ENCODE assay signal across 11 cellular contexts in genomic region chr2:43759195-43759594, GRCh38. TPM values are rescaled to one million over a fixed set of nuclear protein-coding genes. Genes with fewer than 3 reads are reported as not detected.
A peak's percentile ranks its signal among the peaks of the same experiment; 100 is the strongest.
DNase-seq lines count a peak whose midpoint lies in the region; ATAC-seq, FAIRE-seq and TF ChIP-seq lines count a peak whose summit lies in the region.
"Had no signal": no experiment of that assay in that cellular context is flagged by ENCODE, and none has a peak within 500 bp of the region (broad histone marks: within the 10 kb centered on the region; RNA-seq: fewer than 3 reads in every experiment).

No MANE protein-coding gene starts in this region.

- no peak overlapping the region for H3K4me3 ChIP-seq in HepG2 (replicated peaks in 1 of 3; ENCODE audit: insufficient read depth in 1 of 3, low read depth in 2 of 3, low read length in 3 of 3)
- no peak overlapping the region for H3K4me3 ChIP-seq in right lobe of liver
- H3K4me3 ChIP-seq in astrocyte of the spinal cord (ENCODE audit: low read depth, low read length), result no peak overlapping the region
- no peak overlapping the region for H3K4me3 ChIP-seq in kidney epithelial cell (ENCODE audit: low read depth, low read length)

- no peaks in the 10 kb centered on the region for H3K79me2 ChIP-seq in HepG2 (ENCODE audit: insufficient read depth, low read length)

- no peak for TF ChIP-seq POLR2A in HepG2 (IDR thresholded peaks at IDR 0.05; ENCODE audit: insufficient read depth in 1 of 2, low read depth in 2 of 2, low read length in 2 of 2)
- TF ChIP-seq POLR2A in right lobe of liver (IDR thresholded peaks at IDR 0.05), result no peak

- H3K27ac ChIP-seq in HepG2 (ENCODE audit: extremely low read length, insufficient read depth, low read length) (no peak overlapping the region), right lobe of liver (no peak overlapping the region)

- FAIRE-seq in HepG2 (lab: Jason Lieb, UNC), result no peak

- H3K9me3 ChIP-seq in HepG2 (ENCODE audit: low read length), result no peaks in the 10 kb centered on the region
- no peaks in the 10 kb centered on the region for H3K9me3 ChIP-seq in right lobe of liver

- peak; percentile 90 for ATAC-seq in HepG2
- ATAC-seq in right lobe of liver, result no peak
- no peak for ATAC-seq in activated naive CD4-positive, alpha-beta T cell treated with anti-CD3 and anti-CD28 coated beads, Interleukin-2, amount 50 U/mL, for 72 hours
- no peak for ATAC-seq in left lobe of liver
- ATAC-seq: effector memory CD8-positive, alpha-beta T cell had no signal

- intact Hi-C loops in HepG2 (cut with micrococcal nuclease; ENCODE audit: unreplicated experiment) (no loop called here), right lobe of liver (cut with DNase I) (no loop called here)

- no peaks in the 10 kb centered on the region for H3K36me3 ChIP-seq in HepG2 (replicated peaks in 1 of 2; ENCODE audit: control insufficient read depth in 1 of 2, insufficient read depth in 2 of 2, low read length in 2 of 2)
- no peaks in the 10 kb centered on the region for H3K36me3 ChIP-seq in right lobe of liver
- peaks cover under 1% of the 10 kb centered on the region for H3K36me3 ChIP-seq in kidney epithelial cell (ENCODE audit: control insufficient read depth, insufficient read depth, low read length)

- H3K4me2 ChIP-seq in HepG2 (ENCODE audit: low read depth, low read length), result no peak overlapping the region

- peak in 1 of 2 experiments; percentile 58; a peak in 2 of 4 replicates for TF ChIP-seq EP300 in HepG2 (IDR thresholded peaks at IDR 0.05; ENCODE audit: low read depth in 2 of 2, low read length in 2 of 2)
- no peak for TF ChIP-seq EP300 in HepG2 (CRISPR knock-in tag; IDR thresholded peaks at IDR 0.05; ENCODE audit: borderline replicate concordance)

- no peak overlapping the region for H3K27ac Mint-ChIP-seq in activated naive CD4-positive, alpha-beta T cell treated with anti-CD3 and anti-CD28 coated beads, Interleukin-2, amount 50 U/mL, for 72 hours
- H3K27ac Mint-ChIP-seq: B cell; effector memory CD8-positive, alpha-beta T cell had no signal

- no peaks in the 10 kb centered on the region for H3K27me3 ChIP-seq in HepG2 (ENCODE audit: control insufficient read depth in 1 of 2, insufficient read depth in 2 of 2, low read length in 2 of 2)
- no peaks in the 10 kb centered on the region for H3K27me3 ChIP-seq in right lobe of liver
- no peaks in the 10 kb centered on the region for H3K27me3 ChIP-seq in kidney epithelial cell (ENCODE audit: control insufficient read depth, insufficient read depth, low read length)

- no peaks in the 10 kb centered on the region for H4K20me1 ChIP-seq in HepG2 (ENCODE audit: insufficient read depth, low read length)

- peaks cover 14% of the 10 kb centered on the region for H3K4me1 ChIP-seq in HepG2 (ENCODE audit: insufficient read depth, low read length)
- H3K4me1 ChIP-seq in right lobe of liver, result no peaks in the 10 kb centered on the region

- in situ Hi-C loops in HepG2 (cut with HindIII; ENCODE audit: extremely low pct_ligation_motif_present, low pct_unique_long_range_greater_than_20kb) (no loop called here), astrocyte of the spinal cord (cut with HindIII; ENCODE audit: low sequenced_read_pairs) (no loop called here)

- no peak overlapping the region for H3K9ac ChIP-seq in HepG2 (ENCODE audit: insufficient read depth, low read depth, low read length)

- BruUV-seq in HepG2 (replicated peaks; lab: Mats Ljungman, UMichigan), result no TSS peak

- CTCF ChIA-PET in HepG2 (lab: Yijun Ruan, JAX; ENCODE audit: low intra/inter-chr PET ratio, low total read pairs), result no interaction called here

- no peaks in the 10 kb centered on the region for H3K9me3 Mint-ChIP-seq in activated naive CD4-positive, alpha-beta T cell treated with anti-CD3 and anti-CD28 coated beads, Interleukin-2, amount 50 U/mL, for 72 hours
- H3K9me3 Mint-ChIP-seq: effector memory CD8-positive, alpha-beta T cell had no signal

- H2AFZ ChIP-seq in HepG2 (ENCODE audit: low read length), result no peak overlapping the region

- DNase-seq in HepG2 (ENCODE audit: low spot score) (peak; percentile 80), right lobe of liver (no peak), astrocyte of the spinal cord (ENCODE audit: low read depth, low spot score) (peak; percentile 77), kidney epithelial cell (ENCODE audit: low read depth) (peak; percentile 92), inferior parietal cortex (ENCODE audit: extremely low spot score) (no peak), left lobe of liver (ENCODE audit: low spot score) (no peak), NCI-H1092 treated with DMSO at 0.1 percent for 48 hours (lab: John Stamatoyannopoulos, UW) (no peak)
- DNase-seq in activated naive CD4-positive, alpha-beta T cell treated with anti-CD3 and anti-CD28 coated beads, Interleukin-2, amount 50 U/mL, for 72 hours (ENCODE audit: low spot score in 2 of 2), result no peak
- DNase-seq: effector memory CD8-positive, alpha-beta T cell; trophoblast cell had no signal

- TF ChIP-seq CTCF in HepG2 (CRISPR knock-in tag; IDR thresholded peaks at IDR 0.05) (no peak), right lobe of liver (IDR thresholded peaks at IDR 0.05) (no peak), astrocyte of the spinal cord (IDR thresholded peaks at IDR 0.05; ENCODE audit: low read depth, low read length) (no peak), kidney epithelial cell (IDR thresholded peaks at IDR 0.05; ENCODE audit: insufficient read depth, low read length, poor library complexity, severe bottlenecking) (no peak)

- H3K36me3 Mint-ChIP-seq in activated naive CD4-positive, alpha-beta T cell treated with anti-CD3 and anti-CD28 coated beads, Interleukin-2, amount 50 U/mL, for 72 hours, result no peaks in the 10 kb centered on the region

- POLR2A ChIA-PET in HepG2 (lab: Yijun Ruan, JAX), result interaction anchor here (1.2 kb wide), 1 partner anchor 163 kb away, joined by 4 read pairs; the partner anchor contains the start of gene THADA

- TF ChIP-seq RAD21 in HepG2 (CRISPR knock-in tag; IDR thresholded peaks at IDR 0.05), result no peak

TF ChIP-seq in HepG2, 621 proteins besides CTCF, POLR2A, EP300 and RAD21 (continues in another document):
- TF ChIP-seq PHB2 (IDR thresholded peaks at IDR 0.05; ENCODE audit: partially characterized antibody) (no peak), TCF7 (IDR thresholded peaks at IDR 0.05; ENCODE audit: low read depth) (no peak), ZNF768 (CRISPR knock-in tag; IDR thresholded peaks at IDR 0.05) (no peak), RARA (CRISPR knock-in tag; IDR thresholded peaks at IDR 0.05) (peak; percentile 78), TAF1 (CRISPR knock-in tag; IDR thresholded peaks at IDR 0.05) (no peak)

RNA-seq across cellular contexts. Expression of gene DYNC2LI1, which starts 14.6 kb away (rescaled TPM):
- total RNA-seq in HepG2 (2016; rRNA removed; fragmentation: Illumina TruSeq; extraction: Trizol) (23.2 and 27.9 TPM in 2 replicates), right lobe of liver (1 to 10 TPM; 3.2 to 6.9 (median 6.2) TPM), kidney epithelial cell (21.3 and 34.5 TPM in 2 replicates), left lobe of liver (5.1 TPM)
- total RNA-seq in HepG2 (2016; cell fraction: cytosol; rRNA removed; fragmentation: Illumina TruSeq; extraction: Trizol; ENCODE audit: low read depth), result 7.3 and 9.1 TPM in 2 replicates
- total RNA-seq in HepG2 (2016; cell fraction: insoluble cytoplasmic fraction; rRNA removed; fragmentation: Illumina TruSeq; extraction: Trizol), result 23.5 and 32.2 TPM in 2 replicates
- total RNA-seq in HepG2 (2016; cell fraction: membrane; rRNA removed; fragmentation: Illumina TruSeq; extraction: Trizol), result 7.6 and 7.9 TPM in 2 replicates
- total RNA-seq in HepG2 (2016; cell fraction: nucleus; rRNA removed; fragmentation: Illumina TruSeq; extraction: Trizol), result 15.5 and 17.2 TPM in 2 replicates
- 10.2 and 16.9 TPM in 2 replicates for polyA plus RNA-seq in HepG2 (2011; rRNA removed)
- 5.3 and 8.1 TPM in 2 replicates for polyA plus RNA-seq in HepG2 (2011; cell fraction: cytosol; rRNA removed)
- polyA plus RNA-seq in HepG2 (2011; cell fraction: nucleus; rRNA removed), result 4.8 and 7.3 TPM in 2 replicates
- 10.8 and 15.5 TPM in 2 replicates for polyA plus RNA-seq in HepG2 (2012)
- 2.7 TPM in 2 replicates for polyA plus RNA-seq in HepG2 (2016; cell fraction: cytosol; fragmentation: Illumina TruSeq; extraction: Trizol; ENCODE audit: low read depth)
- 30.8 and 44.1 TPM in 2 replicates for polyA plus RNA-seq in HepG2 (2016; cell fraction: insoluble cytoplasmic fraction; fragmentation: Illumina TruSeq; extraction: Trizol; ENCODE audit: low read depth)
- polyA plus RNA-seq in HepG2 (2016; cell fraction: membrane; fragmentation: Illumina TruSeq; extraction: Trizol; ENCODE audit: low read depth), result 4.5 and 4.8 TPM in 2 replicates
- 18.5 and 19.3 TPM in 2 replicates for polyA plus RNA-seq in HepG2 (2016; cell fraction: nucleus; fragmentation: Illumina TruSeq; extraction: Trizol; ENCODE audit: insufficient read depth, low read depth)
- 1.3 and 1.4 TPM in 2 replicates for polyA minus RNA-seq in HepG2 (2011; rRNA and poly(A)+ RNA removed; ENCODE audit: low replicate concordance)
- polyA minus RNA-seq in HepG2 (2011; cell fraction: cytosol; rRNA and poly(A)+ RNA removed), result 6.3 and 8.7 TPM in 2 replicates
- 12.1 and 18.2 TPM in 2 replicates for polyA minus RNA-seq in HepG2 (2011; cell fraction: nucleus; rRNA and poly(A)+ RNA removed)
- 10 to 100 TPM in 1 of 2 donors, 1 to 10 TPM in 1; 5.2 to 19.6 TPM for total RNA-seq in activated naive CD4-positive, alpha-beta T cell treated with anti-CD3 and anti-CD28 coated beads, Interleukin-2, amount 50 U/mL, for 72 hours

Comparison
In these comparisons a context has a peak if more than half of its experiments do, and no peak if none do; other contexts are left out.
1. DNase-seq: peak in HepG2 (single experiment), astrocyte of the spinal cord (single experiment) and kidney epithelial cell (single experiment); none in right lobe of liver (0 of 3), inferior parietal cortex (single experiment), activated naive CD4-positive, alpha-beta T cell treated with anti-CD3 and anti-CD28 coated beads, Interleukin-2, amount 50 U/mL, for 72 hours (0 of 2), left lobe of liver (single experiment) and NCI-H1092 treated with DMSO at 0.1 percent for 48 hours (single experiment).